9 cellular contexts compared by ENCODE assay signal in genomic region chr3:113698891-113699465, GRCh38. TPM values are rescaled to one million over a fixed set of nuclear protein-coding genes. Genes with fewer than 3 reads are reported as not detected.
A peak's percentile ranks its signal among the peaks of the same experiment; 100 is the strongest.
DNase-seq lines count a peak whose midpoint lies in the region; ATAC-seq and TF ChIP-seq lines count a peak whose summit lies in the region.
"Had no signal": no experiment of that assay in that cellular context is flagged by ENCODE, and none has a peak within 500 bp of the region (broad histone marks: within the 10 kb centered on the region; RNA-seq: fewer than 3 reads in every experiment).

No MANE protein-coding gene starts in this region.

- H3K4me3 ChIP-seq in brain microvascular endothelial cell (ENCODE audit: low read depth, low read length): peak overlapping the region; percentile 42
- H3K4me3 ChIP-seq in left lung: peak overlapping the region; percentile 26 to 28
- H3K4me3 ChIP-seq in vagina: peak overlapping the region; percentile 34 to 39

- TF ChIP-seq POLR2A in vagina (IDR thresholded peaks at IDR 0.05): no peak

- no peak for TF ChIP-seq CTCF in brain microvascular endothelial cell (IDR thresholded peaks at IDR 0.05; ENCODE audit: low read depth, low read length, missing control alignments)
- no peak for TF ChIP-seq CTCF in left lung (IDR thresholded peaks at IDR 0.05)
- TF ChIP-seq CTCF in vagina (IDR thresholded peaks at IDR 0.05): no peak

- H3K9me3 ChIP-seq in left lung (no peaks in the 10 kb centered on the region), vagina (no peaks in the 10 kb centered on the region)

- DNase-seq in stimulated activated CD4-positive, alpha-beta T cell treated with anti-CD3 and anti-CD28 coated beads, Interleukin-1b, Interleukin-23, amount 100 ng/mL, for 48 hours: peak; percentile 16
- DNase-seq in stimulated activated CD4-positive, alpha-beta T cell treated with anti-CD3 and anti-CD28 coated beads, Interleukin-12 subunit alpha, Interleukin-12 subunit beta, amount 100 ng/mL, for 4 hours: no peak
- DNase-seq in brain microvascular endothelial cell (no peak), left lung (peak; percentile 52 to 80), vagina (ENCODE audit: extremely low spot score in 2 of 2) (no peak)
- DNase-seq: PC-3 had no signal

- peak; percentile 7 for ATAC-seq in left lung
- no peak for ATAC-seq in HG02610 (IDR thresholded peaks at IDR 0.05; ENCODE audit: unreplicated experiment)
- ATAC-seq in GM19324 (IDR thresholded peaks at IDR 0.05; ENCODE audit: low FRiP score, unreplicated experiment): no peak
- no peak for ATAC-seq in GM19395 (IDR thresholded peaks at IDR 0.05; ENCODE audit: unreplicated experiment)
- ATAC-seq: PC-3 had no signal

- H3K4me1 ChIP-seq in left lung: peaks cover 6 to 37% of the 10 kb centered on the region in 2 donors
- peaks cover 35% of the 10 kb centered on the region for H3K4me1 ChIP-seq in vagina

- no peaks in the 10 kb centered on the region for H3K36me3 ChIP-seq in brain microvascular endothelial cell (replicated peaks)
- H3K36me3 ChIP-seq in left lung: no peaks in the 10 kb centered on the region
- H3K36me3 ChIP-seq in vagina: no peaks in the 10 kb centered on the region

- intact Hi-C loops in left lung (cut with DNase I) (no loop called here), vagina (cut with DNase I) (no loop called here)

- no peaks in the 10 kb centered on the region for H3K27me3 ChIP-seq in brain microvascular endothelial cell (replicated peaks)
- no peaks in the 10 kb centered on the region for H3K27me3 ChIP-seq in left lung
- no peaks in the 10 kb centered on the region for H3K27me3 ChIP-seq in vagina

- in situ Hi-C loops in brain microvascular endothelial cell (cut with HindIII; ENCODE audit: low pct_ligation_motif_present, low sequenced_read_pairs): no loop called here

- H3K27ac ChIP-seq in brain microvascular endothelial cell (no peak overlapping the region), left lung (peak overlapping the region in 1 of 2 donors; percentile 4), vagina (peak overlapping the region; percentile 100)

RNA-seq across cellular contexts. Expression of gene USF3, which starts 2.5 kb away (rescaled TPM):
- 10 to 100 TPM; 18.2 to 19.0 TPM for total RNA-seq in left lung
- total RNA-seq in vagina: 19.2 TPM

RNA-seq across cellular contexts. Expression of gene NAA50, which starts 47.1 kb away (rescaled TPM):
- 100 to 1,000 TPM in 1 of 2 donors, 10 to 100 TPM in 1; 96.9 to 132 TPM for total RNA-seq in left lung
- total RNA-seq in vagina: 90.1 TPM

RNA-seq across cellular contexts. Expression of gene ATP6V1A, which starts 47.9 kb away (rescaled TPM):
- total RNA-seq in left lung: 100 to 1,000 TPM; 111 to 137 TPM
- 28.5 TPM for total RNA-seq in vagina

Comparison
In these comparisons a context has a peak if more than half of its experiments do, and no peak if none do; other contexts are left out.
1. DNase-seq: peak in stimulated activated CD4-positive, alpha-beta T cell treated with anti-CD3 and anti-CD28 coated beads, Interleukin-1b, Interleukin-23, amount 100 ng/mL, for 48 hours (single experiment) and left lung (2 of 2); none in stimulated activated CD4-positive, alpha-beta T cell treated with anti-CD3 and anti-CD28 coated beads, Interleukin-12 subunit alpha, Interleukin-12 subunit beta, amount 100 ng/mL, for 4 hours (single experiment), brain microvascular endothelial cell (single experiment) and vagina (0 of 2).
2. Peak in every context shown above with its lines, with median percentiles within 50 percentile points of each other: H3K4me3 ChIP-seq.